In genomic region chr15:25684521-25685215, GRCh38 we compare ENCODE assay signal across 11 cellular contexts.
DNase-seq lines count a peak whose midpoint lies in the region; ATAC-seq and TF ChIP-seq lines count a peak whose summit lies in the region.
"Had no signal": no experiment of that assay in that cellular context is flagged by ENCODE, and none has a peak within 500 bp of the region (broad histone marks: within the 10 kb centered on the region; RNA-seq: fewer than 3 reads in every experiment).

No MANE protein-coding gene starts in this region.

- ATAC-seq in omental fat pad (ENCODE audit: low FRiP score) (peak; percentile 79), GM21447 (IDR thresholded peaks at IDR 0.05; ENCODE audit: unreplicated experiment) (no peak)
- no peak for ATAC-seq in activated T-helper 17 cell treated with anti-CD3 and anti-CD28 coated beads, Interleukin-2, amount 50 U/mL, for 72 hours (replicated peaks)
- no peak for ATAC-seq in stimulated activated memory B cell treated with anti-CD40 and anti-IgM and Interleukin-4, amounts not matched to agents 10 μg/mL and 1 μg/mL and 100 μg/mL, for 72 hours
- ATAC-seq: T-helper 17 cell had no signal

- POLR2A ChIA-PET in AG04449 (lab: Yijun Ruan, JAX): no interaction called here

- H3K9me3 Mint-ChIP-seq in activated T-helper 17 cell treated with anti-CD3 and anti-CD28 coated beads, Interleukin-2, amount 50 U/mL, for 72 hours: no peaks in the 10 kb centered on the region
- peaks cover 4% of the 10 kb centered on the region for H3K9me3 Mint-ChIP-seq in stimulated activated memory B cell treated with anti-CD40 and anti-IgM and Interleukin-4, amounts not matched to agents 10 μg/mL and 1 μg/mL and 100 μg/mL, for 72 hours

- intact Hi-C loops in head of caudate nucleus (cut with DNase I): no loop called here

- CTCF ChIA-PET in AG04449 (lab: Yijun Ruan, JAX): interaction anchor here (1.3 to 2.0 kb wide), 4 partner anchors 12 to 252 kb away, joined by 3 to 9 read pairs (median 4); no protein-coding TSS in a partner anchor

- DNase-seq in AG04449 (ENCODE audit: low read depth, low spot score): peak; percentile 59
- DNase-seq in RKO (ENCODE audit: low spot score): peak; percentile 21
- DNase-seq in head of caudate nucleus: peak; percentile 35 to 92 (median 72)
- DNase-seq in omental fat pad (ENCODE audit: low spot score): no peak
- no peak for DNase-seq in A172 (ENCODE audit: low spot score)
- DNase-seq: NCI-H524, T-helper 17 cell had no signal

- H3K4me3 ChIP-seq in AG04449 (ENCODE audit: low read depth, low read length): no peak overlapping the region
- H3K4me3 ChIP-seq: GM23338 had no signal

- TF ChIP-seq CTCF in AG04449 (IDR thresholded peaks at IDR 0.05; ENCODE audit: insufficient read depth, low read length, missing control alignments) (no peak), omental fat pad (IDR thresholded peaks at IDR 0.05) (no peak)

- peaks cover 81% of the 10 kb centered on the region for H3K36me3 Mint-ChIP-seq in activated T-helper 17 cell treated with anti-CD3 and anti-CD28 coated beads, Interleukin-2, amount 50 U/mL, for 72 hours (ENCODE audit: low read depth)
- H3K36me3 Mint-ChIP-seq in stimulated activated memory B cell treated with anti-CD40 and anti-IgM and Interleukin-4, amounts not matched to agents 10 μg/mL and 1 μg/mL and 100 μg/mL, for 72 hours: no peaks in the 10 kb centered on the region

- no peaks in the 10 kb centered on the region for H3K4me1 Mint-ChIP-seq in activated T-helper 17 cell treated with anti-CD3 and anti-CD28 coated beads, Interleukin-2, amount 50 U/mL, for 72 hours
- H3K4me1 Mint-ChIP-seq in stimulated activated memory B cell treated with anti-CD40 and anti-IgM and Interleukin-4, amounts not matched to agents 10 μg/mL and 1 μg/mL and 100 μg/mL, for 72 hours: no peaks in the 10 kb centered on the region
- H3K4me1 Mint-ChIP-seq: T-helper 17 cell had no signal

- no peak overlapping the region for H3K27ac Mint-ChIP-seq in activated T-helper 17 cell treated with anti-CD3 and anti-CD28 coated beads, Interleukin-2, amount 50 U/mL, for 72 hours
- H3K27ac Mint-ChIP-seq in stimulated activated memory B cell treated with anti-CD40 and anti-IgM and Interleukin-4, amounts not matched to agents 10 μg/mL and 1 μg/mL and 100 μg/mL, for 72 hours: no peak overlapping the region
- H3K27ac Mint-ChIP-seq: GM23338, T-helper 17 cell had no signal

- H3K27me3 Mint-ChIP-seq in activated T-helper 17 cell treated with anti-CD3 and anti-CD28 coated beads, Interleukin-2, amount 50 U/mL, for 72 hours: no peaks in the 10 kb centered on the region
- no peaks in the 10 kb centered on the region for H3K27me3 Mint-ChIP-seq in stimulated activated memory B cell treated with anti-CD40 and anti-IgM and Interleukin-4, amounts not matched to agents 10 μg/mL and 1 μg/mL and 100 μg/mL, for 72 hours
- H3K27me3 Mint-ChIP-seq: T-helper 17 cell had no signal

- H3K4me3 Mint-ChIP-seq in activated T-helper 17 cell treated with anti-CD3 and anti-CD28 coated beads, Interleukin-2, amount 50 U/mL, for 72 hours: no peak overlapping the region
- no peak overlapping the region for H3K4me3 Mint-ChIP-seq in stimulated activated memory B cell treated with anti-CD40 and anti-IgM and Interleukin-4, amounts not matched to agents 10 μg/mL and 1 μg/mL and 100 μg/mL, for 72 hours
- H3K4me3 Mint-ChIP-seq: GM23338, T-helper 17 cell had no signal

Comparison
In these comparisons a context has a peak if more than half of its experiments do, and no peak if none do; other contexts are left out.
1. DNase-seq: peak in AG04449 (single experiment), RKO (single experiment) and head of caudate nucleus (42 of 42); none in omental fat pad (single experiment) and A172 (single experiment).